17 cellular contexts compared by ENCODE assay signal in the genomic region with DNA sequence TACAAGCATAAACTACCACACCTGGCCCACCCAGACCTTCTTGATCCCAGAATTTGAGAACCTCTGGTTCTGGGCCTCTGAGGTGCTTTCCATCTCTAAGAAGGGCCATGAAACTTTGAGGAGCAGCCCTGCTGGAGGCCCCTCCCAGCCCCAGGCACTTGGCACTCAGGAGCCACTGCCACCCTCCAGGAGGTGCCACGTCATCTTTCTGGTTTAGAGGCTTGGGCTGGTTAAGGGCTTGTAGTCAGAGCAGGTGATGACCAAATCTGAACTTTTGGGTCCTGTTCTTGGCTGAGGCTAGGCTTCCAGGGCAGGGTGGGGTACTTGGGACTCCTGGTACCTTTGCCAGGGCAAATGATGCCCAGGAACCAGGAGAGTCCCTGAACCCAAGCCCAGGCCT. TPM values are rescaled to one million over a fixed set of nuclear protein-coding genes. Genes with fewer than 3 reads are reported as not detected.
A peak's percentile ranks its signal among the peaks of the same experiment; 100 is the strongest.
DNase-seq lines count a peak whose midpoint lies in the region; ATAC-seq, FAIRE-seq and TF ChIP-seq lines count a peak whose summit lies in the region.
"Had no signal": no experiment of that assay in that cellular context is flagged by ENCODE, and none has a peak within 500 bp of the region (broad histone marks: within the 10 kb centered on the region; RNA-seq: fewer than 3 reads in every experiment).

No MANE protein-coding gene starts in this region.

- ATAC-seq in HG02840 (IDR thresholded peaks at IDR 0.05; ENCODE audit: low FRiP score, unreplicated experiment) (no peak), GM19324 (IDR thresholded peaks at IDR 0.05; ENCODE audit: low FRiP score, unreplicated experiment) (no peak)
- ATAC-seq: T-helper 17 cell had no signal

- no peak for FAIRE-seq in H54 (lab: Jason Lieb, UNC)
- FAIRE-seq in RCC 7860 (lab: Jason Lieb, UNC) = no peak

- TF ChIP-seq CTCF in epithelial cell of esophagus (IDR thresholded peaks at IDR 0.05; ENCODE audit: insufficient read depth, low read depth, low read length, missing control alignments) = no peak

- DNase-seq in Daoy (ENCODE audit: low read depth) (peak; percentile 75), H54 (ENCODE audit: insufficient read length, low spot score) (peak; percentile 86), RCC 7860 (ENCODE audit: low spot score) (peak; percentile 22), epithelial cell of esophagus (ENCODE audit: low read depth) (peak; percentile 35), NCI-H1048 (lab: John Stamatoyannopoulos, UW) (no peak)
- DNase-seq: DMS79, H7, MM.1S, NCI-H1092 treated with DMSO at 0.1 percent for 48 hours, NCI-H1694, NCI-H2081 treated with DMSO at 0.1 percent for 48 hours, NCI-H748 treated with DMSO at 0.1 percent for 48 hours, T-helper 17 cell had no signal

- no peak overlapping the region for H3K4me3 ChIP-seq in epithelial cell of esophagus (ENCODE audit: low read length)
- H3K4me3 ChIP-seq: SJSA1 had no signal

- TF ChIP-seq POLR2A in H54 (IDR thresholded peaks at IDR 0.05; ENCODE audit: low read depth, low read length) = no peak

RNA-seq across cellular contexts. Expression of a gene that starts 13.8 kb away (rescaled TPM):
- total RNA-seq in Daoy (2014; rRNA removed; shearing (Covaris generic)) = 0.11 TPM in 1 of 2 replicates, not detected in the other
- total RNA-seq: SJSA1 had no signal

RNA-seq across cellular contexts. Expression of a gene that starts 39.9 kb away (rescaled TPM):
- not detected in 2 replicates for total RNA-seq in Daoy (2014; rRNA removed; shearing (Covaris generic))
- total RNA-seq: H7, NCI-H460, SJSA1, T-helper 17 cell had no signal
